In genomic region chr6:7723554-7723953, GRCh38 we compare ENCODE assay signal across 16 cellular contexts.
"Had no signal": no experiment of that assay in that cellular context is flagged by ENCODE, and none has a peak within 500 bp of the region (broad histone marks: within the 10 kb centered on the region; RNA-seq: fewer than 3 reads in every experiment).

No MANE protein-coding gene starts in this region.

- H3K36me3 ChIP-seq: adrenal gland, ascending aorta, brain microvascular endothelial cell, suprapubic skin, transverse colon, uterus had no signal

- H3K27ac Mint-ChIP-seq: activated naive CD8-positive, alpha-beta T cell; activated T-cell treated with anti-CD3 and anti-CD28 coated beads, Interleukin-2, amount 50 U/mL, for 24 hours; activated T-helper 2 cell treated with anti-CD3 and anti-CD28 coated beads, Interferon-gamma antibody, Interleukin-2, Interleukin-4, amounts not matched to agents 10 μg/mL and 5 μg/mL and 100 μg/mL, durations not matched to agents 14 hours and 24 hours and 36 hours; dendritic cell treated with granulocyte-macrophage colony-stimulating factor and Interleukin-4, amounts not matched to agents 40 ng/mL and 50 ng/mL, for 4 days; stimulated activated naive CD8-positive, alpha-beta T cell treated with anti-CD3 and anti-CD28 coated beads, Interleukin-15, amount 100 ng/mL, for 72 hours had no signal

- H3K4me1 ChIP-seq: foreskin keratinocyte had no signal

- H3K36me3 Mint-ChIP-seq: activated naive CD8-positive, alpha-beta T cell; naive B cell had no signal

- H3K9me3 Mint-ChIP-seq: activated T-cell treated with anti-CD3 and anti-CD28 coated beads, Interleukin-2, amount 50 U/mL, for 24 hours; activated T-helper 2 cell treated with anti-CD3 and anti-CD28 coated beads, Interferon-gamma antibody, Interleukin-2, Interleukin-4, amounts not matched to agents 10 μg/mL and 5 μg/mL and 100 μg/mL, durations not matched to agents 14 hours and 24 hours and 36 hours; dendritic cell treated with granulocyte-macrophage colony-stimulating factor and Interleukin-4, amounts not matched to agents 40 ng/mL and 50 ng/mL, for 4 days; naive B cell; stimulated activated naive CD8-positive, alpha-beta T cell treated with anti-CD3 and anti-CD28 coated beads, Interleukin-15, amount 100 ng/mL, for 72 hours had no signal

- H3K4me3 Mint-ChIP-seq: activated naive CD8-positive, alpha-beta T cell; activated T-cell treated with anti-CD3 and anti-CD28 coated beads, Interleukin-2, amount 50 U/mL, for 24 hours; dendritic cell treated with granulocyte-macrophage colony-stimulating factor and Interleukin-4, amounts not matched to agents 40 ng/mL and 50 ng/mL, for 4 days; stimulated activated naive CD8-positive, alpha-beta T cell treated with anti-CD3 and anti-CD28 coated beads, Interleukin-15, amount 100 ng/mL, for 72 hours had no signal

- H3K27me3 ChIP-seq: ascending aorta had no signal

- H3K9me3 ChIP-seq: adrenal gland, ascending aorta, mucosa of descending colon, suprapubic skin, transverse colon, uterus had no signal

- H3K4me3 ChIP-seq: adrenal gland, ascending aorta, mucosa of descending colon, skin epidermis, suprapubic skin, transverse colon, uterus had no signal

- H3K27ac ChIP-seq: adrenal gland, ascending aorta, brain microvascular endothelial cell, foreskin keratinocyte, skin epidermis, suprapubic skin, transverse colon, uterus had no signal

- DNase-seq: effector CD4-positive, alpha-beta T cell had no signal
